In the genomic region with DNA sequence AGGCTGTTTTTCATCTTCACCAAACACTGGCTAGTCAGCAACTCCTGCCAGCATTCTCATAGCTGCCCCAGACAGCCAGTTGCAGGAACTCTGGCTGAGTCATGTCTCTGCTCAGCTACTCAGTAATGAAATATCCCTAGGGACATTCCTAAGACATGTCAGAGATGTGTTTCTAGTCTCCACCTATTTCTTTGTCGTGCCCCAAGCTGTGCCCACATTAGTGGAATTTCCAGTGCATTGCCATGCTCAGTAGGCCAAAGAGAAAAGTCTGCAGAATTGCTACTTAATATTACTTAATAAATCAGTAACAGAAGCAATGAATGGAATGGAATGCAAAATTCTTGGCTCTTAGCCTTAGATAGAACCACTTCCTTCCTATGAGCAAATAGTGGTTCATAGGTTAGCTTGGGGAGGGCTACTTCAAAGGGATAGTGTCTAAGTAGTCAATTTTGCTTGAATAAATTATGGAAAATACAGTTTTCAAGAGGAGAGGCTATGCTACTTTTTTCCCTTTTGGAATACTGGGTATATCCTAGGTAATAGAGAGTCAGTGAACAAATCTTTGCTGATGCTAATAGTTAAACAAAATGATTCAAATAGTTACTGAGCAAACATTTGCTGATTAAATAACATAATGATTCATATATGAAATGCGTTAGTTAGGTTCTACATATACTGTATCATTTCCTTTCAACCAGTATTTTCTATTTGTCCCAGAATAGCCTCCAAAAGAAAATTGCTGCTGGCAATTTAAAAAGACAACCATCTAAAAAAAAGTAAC, we compare ENCODE assay signal across 8 cellular contexts. TPM values are rescaled to one million over a fixed set of nuclear protein-coding genes. Genes with fewer than 3 reads are reported as not detected.
DNase-seq lines count a peak whose midpoint lies in the region; ATAC-seq and TF ChIP-seq lines count a peak whose summit lies in the region.

No MANE protein-coding gene starts in this region.

- H3K79me2 ChIP-seq in MM.1S (ENCODE audit: low read length), result no peaks in the 10 kb centered on the region
- no peaks in the 10 kb centered on the region for H3K79me2 ChIP-seq in neural progenitor cell (ENCODE audit: low read depth)

- DNase-seq in AG08396 (ENCODE audit: low spot score), result peak; percentile 90
- DNase-seq in MM.1S, result peak; percentile 56
- peak; percentile 99 for DNase-seq in epithelial cell of esophagus (ENCODE audit: low read depth)
- DNase-seq in mucosa of gallbladder (ENCODE audit: low spot score), result peak; percentile 60
- no peak for DNase-seq in neural progenitor cell (ENCODE audit: low spot score)
- DNase-seq in HUDEP-2 (lab: John Stamatoyannopoulos, UW; ENCODE audit: unreplicated experiment in 76 of 76), result no peak
- DNase-seq in NCI-H524 treated with DMSO at 0.1 percent for 48 hours (lab: John Stamatoyannopoulos, UW), result no peak

- H3K9ac ChIP-seq in MM.1S (ENCODE audit: low read length) (no peak overlapping the region), neural progenitor cell (no peak overlapping the region)

- no peak for ATAC-seq in GM18520 (IDR thresholded peaks at IDR 0.05; ENCODE audit: unreplicated experiment)

- H3K27ac ChIP-seq in MM.1S (ENCODE audit: low read length) (no peak overlapping the region), neural progenitor cell (no peak overlapping the region)

- H3K27me3 ChIP-seq in MM.1S (replicated peaks; ENCODE audit: insufficient read depth, low read length) (no peaks in the 10 kb centered on the region), neural progenitor cell (no peaks in the 10 kb centered on the region)

- H3K9me3 ChIP-seq in MM.1S (replicated peaks; ENCODE audit: insufficient read depth, low read length) (no peaks in the 10 kb centered on the region), neural progenitor cell (ENCODE audit: low read depth) (no peaks in the 10 kb centered on the region)

- no peak overlapping the region for H3K4me3 ChIP-seq in MM.1S (ENCODE audit: low read length)
- H3K4me3 ChIP-seq in epithelial cell of esophagus (ENCODE audit: low read length), result no peak overlapping the region
- no peak overlapping the region for H3K4me3 ChIP-seq in neural progenitor cell

- no peaks in the 10 kb centered on the region for H3K27me3 Mint-ChIP-seq in neural progenitor cell (ENCODE audit: insufficient read depth, low read depth)

- H3K9me2 ChIP-seq in MM.1S (replicated peaks; ENCODE audit: insufficient read depth, low read length), result no peaks in the 10 kb centered on the region

- H2AFZ ChIP-seq in MM.1S (ENCODE audit: low read length) (no peak overlapping the region), neural progenitor cell (replicated peaks) (no peak overlapping the region)

- H3K36me3 Mint-ChIP-seq in neural progenitor cell, result no peaks in the 10 kb centered on the region

- H3K4me1 ChIP-seq in MM.1S (ENCODE audit: low read length), result no peaks in the 10 kb centered on the region
- no peaks in the 10 kb centered on the region for H3K4me1 ChIP-seq in neural progenitor cell

- H3K27ac Mint-ChIP-seq in neural progenitor cell, result no peak overlapping the region

- H3K4me2 ChIP-seq in MM.1S (ENCODE audit: low read depth, low read length) (no peak overlapping the region), neural progenitor cell (no peak overlapping the region)

- H3K36me3 ChIP-seq in MM.1S (replicated peaks; ENCODE audit: insufficient read depth, low read length) (no peaks in the 10 kb centered on the region), neural progenitor cell (no peaks in the 10 kb centered on the region)

- no peaks in the 10 kb centered on the region for H3F3A ChIP-seq in MM.1S (ENCODE audit: insufficient read depth, low read length)
- H3F3A ChIP-seq in neural progenitor cell (ENCODE audit: low read depth), result no peaks in the 10 kb centered on the region

- peaks cover 11% of the 10 kb centered on the region for H3K4me1 Mint-ChIP-seq in neural progenitor cell

- no peaks in the 10 kb centered on the region for H3K9me3 Mint-ChIP-seq in neural progenitor cell

- H4K20me1 ChIP-seq in MM.1S (ENCODE audit: insufficient read depth, low read length) (no peaks in the 10 kb centered on the region), neural progenitor cell (ENCODE audit: low read depth) (no peaks in the 10 kb centered on the region)

- no peak overlapping the region for H3K4me3 Mint-ChIP-seq in neural progenitor cell

- no peak for TF ChIP-seq CTCF in MM.1S (IDR thresholded peaks at IDR 0.05; ENCODE audit: low read length)
- no peak for TF ChIP-seq CTCF in epithelial cell of esophagus (IDR thresholded peaks at IDR 0.05; ENCODE audit: insufficient read depth, low read depth, low read length, missing control alignments)
- TF ChIP-seq CTCF in neural progenitor cell (IDR thresholded peaks at IDR 0.05), result no peak

RNA-seq across cellular contexts. Expression of a gene that starts 23.6 kb away (rescaled TPM):
- total RNA-seq in mucosa of gallbladder (44.1 TPM), neural progenitor cell (ENCODE audit: low replicate concordance) (0.28 and 0.54 TPM in 2 replicates)

Comparison
In these comparisons a context has a peak if more than half of its experiments do, and no peak if none do; other contexts are left out.
1. DNase-seq: peak in AG08396 (single experiment), MM.1S (single experiment), epithelial cell of esophagus (single experiment) and mucosa of gallbladder (single experiment); none in neural progenitor cell (single experiment), HUDEP-2 (0 of 76) and NCI-H524 treated with DMSO at 0.1 percent for 48 hours (single experiment).
2. RNA of a gene that starts 23.6 kb away (total RNA-seq): 44.1 TPM in mucosa of gallbladder (single experiment); 0.28 to 0.54 TPM in neural progenitor cell; every median in the first group is over 10 times any median in the second.